ENCODE assay signal across 9 cellular contexts in genomic region chr12:120536064-120536791, GRCh38. TPM values are rescaled to one million over a fixed set of nuclear protein-coding genes. Genes with fewer than 3 reads are reported as not detected.
DNase-seq lines count a peak whose midpoint lies in the region; ATAC-seq, FAIRE-seq and TF ChIP-seq lines count a peak whose summit lies in the region.
"Had no signal": no experiment of that assay in that cellular context is flagged by ENCODE, and none has a peak within 500 bp of the region (broad histone marks: within the 10 kb centered on the region; RNA-seq: fewer than 3 reads in every experiment).

No MANE protein-coding gene starts in this region.

- CTCF ChIA-PET in OCI-LY7 (lab: Charles Lee; ENCODE audit: unreplicated experiment), result no interaction called here

- no peaks in the 10 kb centered on the region for H3K27me3 ChIP-seq in neuron (ENCODE audit: insufficient read depth, low read length)

- H3K9me3 Mint-ChIP-seq in CD14-positive monocyte, result no peaks in the 10 kb centered on the region

- FAIRE-seq in urothelium cell line (lab: Jason Lieb, UNC), result no peak
- FAIRE-seq: endometrium had no signal

- peak overlapping the region; percentile 90 to 93 for H3K4me3 Mint-ChIP-seq in CD14-positive monocyte

- no peak overlapping the region for H2AFZ ChIP-seq in OCI-LY7 (ENCODE audit: low read length)
- H2AFZ ChIP-seq in neuron (ENCODE audit: low read depth, low read length), result no peak overlapping the region

- peaks cover 37% of the 10 kb centered on the region for H4K20me1 ChIP-seq in OCI-LY7 (ENCODE audit: insufficient read depth, low read length)

- H3K27ac ChIP-seq in OCI-LY7 (ENCODE audit: low read depth, low read length, poor library complexity, severe bottlenecking), result peak overlapping the region; percentile 65

- no peaks in the 10 kb centered on the region for H3K27me3 Mint-ChIP-seq in CD14-positive monocyte (ENCODE audit: low read depth in 3 of 3)

- peaks cover 59% of the 10 kb centered on the region for H3K4me1 Mint-ChIP-seq in CD14-positive monocyte

- peaks cover 57% of the 10 kb centered on the region for H3K4me1 ChIP-seq in OCI-LY7 (ENCODE audit: insufficient read depth, low read length, poor library complexity, severe bottlenecking)
- peaks cover 17% of the 10 kb centered on the region for H3K4me1 ChIP-seq in neuron (ENCODE audit: insufficient read depth, low read length)

- no peak for TF ChIP-seq CTCF in CD14-positive monocyte (IDR thresholded peaks at IDR 0.05)
- TF ChIP-seq CTCF in OCI-LY7 (conservative IDR thresholded peaks at IDR 0.05; ENCODE audit: low read length), result no peak

- intact Hi-C loops in CD14-positive monocyte (cut with micrococcal nuclease) (loop anchor here (5.0 kb wide), 2 partner anchors 39 to 41 kb away; partner anchors contain the start of gene DYNLL1 (in 1 of the 2)), OCI-LY7 (cut with micrococcal nuclease; ENCODE audit: unreplicated experiment) (loop anchor here (5.0 kb wide), 1 partner anchor 99 kb away; the partner anchor contains the start of gene COX6A1)

- POLR2A ChIA-PET in OCI-LY7 (lab: Charles Lee), result interaction anchor here (0.6 to 1.7 kb wide), 3 partner anchors 33 to 1655 kb away, joined by 3 to 5 read pairs (median 3); no protein-coding TSS in a partner anchor

- H3K9me2 ChIP-seq in OCI-LY7 (ENCODE audit: insufficient read depth, low read length), result no peaks in the 10 kb centered on the region

- ATAC-seq in HG03565 (IDR thresholded peaks at IDR 0.05; ENCODE audit: unreplicated experiment), result no peak
- no peak for ATAC-seq in GM21526 (IDR thresholded peaks at IDR 0.05; ENCODE audit: low FRiP score, unreplicated experiment)

- H3K27ac Mint-ChIP-seq in CD14-positive monocyte, result peak overlapping the region in 6 of 7 donors; percentile 28 to 95 (median 71)

- peaks cover 6 to 25% of the 10 kb centered on the region in 2 donors for H3K36me3 Mint-ChIP-seq in CD14-positive monocyte

- H3K4me2 ChIP-seq in OCI-LY7 (ENCODE audit: low read length), result peak overlapping the region; percentile 97

- H3K4me3 ChIP-seq in OCI-LY7 (ENCODE audit: low read depth, low read length, poor library complexity, severe bottlenecking) (peak overlapping the region; percentile 89), neuron (ENCODE audit: low read length) (peak overlapping the region; percentile 87)

- peaks cover 71% of the 10 kb centered on the region for H3K79me2 ChIP-seq in OCI-LY7 (ENCODE audit: insufficient read depth, low read depth, low read length)

- peaks cover 57% of the 10 kb centered on the region for H3K36me3 ChIP-seq in OCI-LY7 (ENCODE audit: insufficient read depth, low read length)
- H3K36me3 ChIP-seq in neuron (ENCODE audit: insufficient read depth, low read length), result peaks cover 35% of the 10 kb centered on the region

- no TSS peak for BruUV-seq in OCI-LY7 (replicated peaks; lab: Mats Ljungman, UMichigan)

- no peak for DNase-seq in CD14-positive monocyte (ENCODE audit: low spot score)
- DNase-seq in OCI-LY7 (ENCODE audit: low spot score), result peak; percentile 33
- peak; percentile 36 for DNase-seq in dermis blood vessel endothelial cell
- no peak for DNase-seq in DMS153 treated with DMSO at 0.1 percent for 48 hours (lab: John Stamatoyannopoulos, UW; ENCODE audit: unreplicated experiment)
- no peak for DNase-seq in urothelium cell line (ENCODE audit: low spot score)

- H3K9me3 ChIP-seq in OCI-LY7 (ENCODE audit: low read length) (no peaks in the 10 kb centered on the region; the same call in 1 of the 2 replicates), neuron (ENCODE audit: low read length) (peaks cover 3% of the 10 kb centered on the region)

RNA-seq across cellular contexts. Expression of gene RNF10, which starts 2.1 kb away (rescaled TPM):
- 100 to 1,000 TPM in 1 of 2 donors, 10 to 100 TPM in 1; 62.4 to 106 TPM for polyA plus RNA-seq in CD14-positive monocyte
- 52.2 and 66.3 TPM in 2 replicates for total RNA-seq in OCI-LY7 (2014; rRNA removed; shearing (Covaris generic))
- total RNA-seq in OCI-LY7 (2022) (150 TPM in 2 replicates), dermis blood vessel endothelial cell (118 and 308 TPM in 2 replicates)

RNA-seq across cellular contexts. Expression of gene COQ5, which starts 7.3 kb away (rescaled TPM):
- 10 to 100 TPM; 30.6 to 38.9 TPM for polyA plus RNA-seq in CD14-positive monocyte
- total RNA-seq in OCI-LY7 (2014; rRNA removed; shearing (Covaris generic)), result 29.4 and 40.9 TPM in 2 replicates
- total RNA-seq in OCI-LY7 (2022) (48.8 and 49.5 TPM in 2 replicates), dermis blood vessel endothelial cell (30.3 and 34.9 TPM in 2 replicates)

RNA-seq across cellular contexts. Expression of gene DYNLL1, which starts 40.3 kb away (rescaled TPM):
- 100 to 1,000 TPM; 486 to 504 TPM for polyA plus RNA-seq in CD14-positive monocyte
- 354 and 400 TPM in 2 replicates for total RNA-seq in OCI-LY7 (2014; rRNA removed; shearing (Covaris generic))
- total RNA-seq in OCI-LY7 (2022), result 296 and 321 TPM in 2 replicates
- total RNA-seq in dermis blood vessel endothelial cell, result 265 and 287 TPM in 2 replicates

RNA-seq across cellular contexts. Expression of gene POP5, which starts 45.0 kb away (rescaled TPM):
- polyA plus RNA-seq in CD14-positive monocyte, result 10 to 100 TPM; 57.2 to 61.2 TPM
- total RNA-seq in OCI-LY7 (2014; rRNA removed; shearing (Covaris generic)), result 65.8 and 73.4 TPM in 2 replicates
- 61.8 and 61.9 TPM in 2 replicates for total RNA-seq in OCI-LY7 (2022)
- 28.6 and 35.2 TPM in 2 replicates for total RNA-seq in dermis blood vessel endothelial cell

Comparison
In these comparisons a context has a peak if more than half of its experiments do, and no peak if none do; other contexts are left out.
1. DNase-seq: peak in OCI-LY7 (single experiment) and dermis blood vessel endothelial cell (single experiment); none in CD14-positive monocyte (single experiment), DMS153 treated with DMSO at 0.1 percent for 48 hours (single experiment) and urothelium cell line (single experiment).